1 cellular context compared by ENCODE assay signal in genomic region chr5:121681200-121681855, GRCh38.
A peak's percentile ranks its signal among the peaks of the same experiment; 100 is the strongest.
TF ChIP-seq lines count a peak whose summit lies in the region.

No MANE protein-coding gene starts in this region.

TF ChIP-seq in K562, 482 proteins besides CTCF, POLR2A, EP300 and RAD21 (continued from another document):
- TF ChIP-seq NCOR1 (IDR thresholded peaks at IDR 0.05) = peak; percentile 23; the same call in 1 of the 2 replicates
- peak; percentile 53; the same call in 1 of the 2 replicates for TF ChIP-seq CBFA2T2 (conservative IDR thresholded peaks at IDR 0.05)
- TF ChIP-seq SMARCE1 (IDR thresholded peaks at IDR 0.05) = peak; percentile 25; the same call in 1 of the 2 replicates
- TF ChIP-seq SNIP1 (IDR thresholded peaks at IDR 0.05; ENCODE audit: low read depth) = no peak
- TF ChIP-seq KLF13 (tag; IDR thresholded peaks at IDR 0.05; ENCODE audit: borderline replicate concordance, low read depth) = 0 out of 2 replicates have a peak, but pooled peaks have one; percentile 17
- TF ChIP-seq ZNF780A (CRISPR knock-in tag; IDR thresholded peaks at IDR 0.05) = no peak
- TF ChIP-seq CBFA2T3 (IDR thresholded peaks at IDR 0.05) = peak; percentile 69
- peak in 1 of 2 experiments; percentile 41; a peak in 1 of 4 replicates for TF ChIP-seq MNT (conservative IDR thresholded peaks at IDR 0.05)
- TF ChIP-seq IRF1 (CRISPR knock-in tag; IDR thresholded peaks at IDR 0.05; ENCODE audit: borderline replicate concordance) = no peak
- peak; percentile 56; the same call in 1 of the 2 replicates for TF ChIP-seq L3MBTL2 (IDR thresholded peaks at IDR 0.05)
TF ChIP-seq in K562: peak in this region for 20.
